In genomic region chr11:94767701-94768601, GRCh38 we compare ENCODE assay signal across 1 cellular context.
A peak's percentile ranks its signal among the peaks of the same experiment; 100 is the strongest.
TF ChIP-seq lines count a peak whose summit lies in the region.

Gene AMOTL1 (plus strand): TSS chr11:94768356. CDS start chr11:94768512, 156 bp downstream.

TF ChIP-seq in HEK293, 187 proteins besides CTCF, POLR2A, EP300 and RAD21 (continued from another document):
- no peak for TF ChIP-seq ZNF645 (tag by site-specific recombination; IDR thresholded peaks at IDR 0.05)
- peak; percentile 88 for TF ChIP-seq ZBTB17 (tag by site-specific recombination; IDR thresholded peaks at IDR 0.05)
- TF ChIP-seq ZNF423 (tag by site-specific recombination; IDR thresholded peaks at IDR 0.05), result no peak
- no peak for TF ChIP-seq ZNF223 (tag by site-specific recombination; IDR thresholded peaks at IDR 0.05)
- TF ChIP-seq ZNF274 (IDR thresholded peaks at IDR 0.05; ENCODE audit: low read length), result no peak
- TF ChIP-seq ZNF274 (tag by site-specific recombination; IDR thresholded peaks at IDR 0.05; ENCODE audit: borderline replicate concordance), result no peak
- no peak for TF ChIP-seq PRDM2 (tag by site-specific recombination; IDR thresholded peaks at IDR 0.05; ENCODE audit: borderline replicate concordance)
- no peak for TF ChIP-seq HOXA7 (CRISPR knock-in tag; IDR thresholded peaks at IDR 0.05; ENCODE audit: borderline replicate concordance)
- TF ChIP-seq KLF8 (tag by site-specific recombination; IDR thresholded peaks at IDR 0.05), result peak; percentile 96
- no peak for TF ChIP-seq ZNF776 (tag by site-specific recombination; IDR thresholded peaks at IDR 0.05; ENCODE audit: borderline replicate concordance)
- TF ChIP-seq ZNF292 (tag by site-specific recombination; IDR thresholded peaks at IDR 0.05; ENCODE audit: borderline replicate concordance, low read depth), result no peak
- no peak for TF ChIP-seq ZNF157 (tag by site-specific recombination; IDR thresholded peaks at IDR 0.05)
- TF ChIP-seq ZNF585B (tag by site-specific recombination; IDR thresholded peaks at IDR 0.05), result no peak
- no peak for TF ChIP-seq OVOL3 (tag by site-specific recombination; IDR thresholded peaks at IDR 0.05)
- TF ChIP-seq RBAK (tag by site-specific recombination; IDR thresholded peaks at IDR 0.05), result no peak
- TF ChIP-seq ZNF658 (tag by site-specific recombination; IDR thresholded peaks at IDR 0.05), result no peak
- TF ChIP-seq ZBTB20 (tag by site-specific recombination; IDR thresholded peaks at IDR 0.05), result peak; percentile 78; the same call in 1 of the 2 replicates
- TF ChIP-seq ZNF148 (tag by site-specific recombination; IDR thresholded peaks at IDR 0.05; ENCODE audit: borderline replicate concordance), result no peak
- TF ChIP-seq ZBTB1 (tag by site-specific recombination; IDR thresholded peaks at IDR 0.05), result no peak
- no peak for TF ChIP-seq ZNF449 (tag by site-specific recombination; IDR thresholded peaks at IDR 0.05)
- TF ChIP-seq FEZF1 (tag by site-specific recombination; IDR thresholded peaks at IDR 0.05), result peak; percentile 50
- peak; percentile 67 for TF ChIP-seq ZNF341 (tag by site-specific recombination; IDR thresholded peaks at IDR 0.05; ENCODE audit: low read depth)
- peak; percentile 71 for TF ChIP-seq KLF1 (tag by site-specific recombination; IDR thresholded peaks at IDR 0.05)
- TF ChIP-seq ZFP3 (tag by site-specific recombination; IDR thresholded peaks at IDR 0.05; ENCODE audit: low read depth), result no peak
- 0 out of 2 replicates have a peak, but pooled peaks have one; percentile 43 for TF ChIP-seq ZNF18 (tag by site-specific recombination; IDR thresholded peaks at IDR 0.05)
- TF ChIP-seq ZNF514 (tag by site-specific recombination; IDR thresholded peaks at IDR 0.05), result no peak
- peak; percentile 93 for TF ChIP-seq ZNF335 (tag by site-specific recombination; conservative IDR thresholded peaks at IDR 0.05)
- peak; percentile 98 for TF ChIP-seq ZNF561 (tag by site-specific recombination; IDR thresholded peaks at IDR 0.05; ENCODE audit: borderline replicate concordance)
- TF ChIP-seq ZNF510 (tag by site-specific recombination; IDR thresholded peaks at IDR 0.05; ENCODE audit: insufficient replicate concordance), result peak; percentile 22
- TF ChIP-seq ZFP41 (tag by site-specific recombination; IDR thresholded peaks at IDR 0.05; ENCODE audit: borderline replicate concordance), result no peak
- TF ChIP-seq ZNF629 (tag by site-specific recombination; IDR thresholded peaks at IDR 0.05), result peak; percentile 85
- 0 out of 2 replicates have a peak, but pooled peaks have one; percentile 35 for TF ChIP-seq ZNF518A (tag by site-specific recombination; conservative IDR thresholded peaks at IDR 0.05; ENCODE audit: low read depth)
- TF ChIP-seq ZNF133 (tag by site-specific recombination; IDR thresholded peaks at IDR 0.05), result no peak; the same call in 1 of the 2 replicates
- TF ChIP-seq ZNF747 (tag by site-specific recombination; IDR thresholded peaks at IDR 0.05), result no peak
- TF ChIP-seq ZBTB8A (tag by site-specific recombination; IDR thresholded peaks at IDR 0.05), result peak; percentile 99
- TF ChIP-seq ZNF558 (tag by site-specific recombination; IDR thresholded peaks at IDR 0.05), result 0 out of 2 replicates have a peak, but pooled peaks have one; percentile 24
- TF ChIP-seq ZSCAN23 (tag by site-specific recombination; IDR thresholded peaks at IDR 0.05), result no peak
- TF ChIP-seq ZNF654 (tag by site-specific recombination; IDR thresholded peaks at IDR 0.05; ENCODE audit: low read depth), result peak; percentile 15; the same call in 1 of the 2 replicates
